Comparison of ENCODE assay signal across 20 cellular contexts in genomic region chr15:57463360-57463759, GRCh38.
"Had no signal": no experiment of that assay in that cellular context is flagged by ENCODE, and none has a peak within 500 bp of the region (broad histone marks: within the 10 kb centered on the region; RNA-seq: fewer than 3 reads in every experiment).

No MANE protein-coding gene starts in this region.

- H3K36me3 Mint-ChIP-seq: activated naive CD4-positive, alpha-beta T cell treated with anti-CD3 and anti-CD28 coated beads, Interleukin-2, amount 10 ng/mL, durations not matched to agents 7 days and 5 days; memory B cell; naive thymus-derived CD4-positive, alpha-beta T cell had no signal

- H3K9me3 ChIP-seq: breast epithelium, pancreas, SJCRH30, upper lobe of right lung had no signal

- H3K27ac Mint-ChIP-seq: activated naive CD4-positive, alpha-beta T cell treated with anti-CD3 and anti-CD28 coated beads, Interleukin-2, amount 10 ng/mL, durations not matched to agents 7 days and 5 days; activated naive CD8-positive, alpha-beta T cell treated with anti-CD3 and anti-CD28 coated beads, Interleukin-2, amount 50 U/mL, for 24 hours; memory B cell; naive thymus-derived CD4-positive, alpha-beta T cell; stimulated activated naive CD8-positive, alpha-beta T cell treated with anti-CD3 and anti-CD28 coated beads, Interleukin-15, Interleukin-2, amounts not matched to agents 100 ng/mL and 50 ng/mL, for 24 hours had no signal

- DNase-seq: activated CD4-positive, CD25-positive, alpha-beta regulatory T cell treated with anti-CD3 and anti-CD28 coated beads, Interleukin-2, amount 50 U/mL, for 72 hours; activated CD8-positive, alpha-beta memory T cell treated with anti-CD3 and anti-CD28 coated beads for 24 hours; activated CD8-positive, alpha-beta memory T cell treated with anti-CD3 and anti-CD28 coated beads, Interleukin-2, amount 50 U/mL, for 48 hours; activated effector memory CD4-positive, alpha-beta T cell treated with Interleukin-2 at 50 U/mL for 16 hours; activated naive CD4-positive, alpha-beta T cell treated with anti-CD3 and anti-CD28 coated beads, Interleukin-2, amount 10 ng/mL, durations not matched to agents 7 days and 5 days; activated naive CD8-positive, alpha-beta T cell treated with anti-CD3 and anti-CD28 coated beads, Interleukin-2, amount 50 U/mL, for 24 hours; activated T-cell treated with anti-CD3 and anti-CD28 coated beads, Interleukin-2, amount 50 U/mL, for 48 hours; dermis blood vessel endothelial cell; foreskin fibroblast; glutamatergic neuron; left ventricle myocardium superior; naive thymus-derived CD4-positive, alpha-beta T cell; pancreas; SJCRH30; stimulated activated CD4-positive, alpha-beta T cell treated with anti-CD3 and anti-CD28 coated beads, Interleukin-2, amount 100 ng/mL, for 24 hours; T-helper 2 cell; upper lobe of right lung had no signal

- H3K4me1 Mint-ChIP-seq: activated naive CD4-positive, alpha-beta T cell treated with anti-CD3 and anti-CD28 coated beads, Interleukin-2, amount 10 ng/mL, durations not matched to agents 7 days and 5 days; activated naive CD8-positive, alpha-beta T cell treated with anti-CD3 and anti-CD28 coated beads, Interleukin-2, amount 50 U/mL, for 24 hours; memory B cell; naive thymus-derived CD4-positive, alpha-beta T cell had no signal

- H3K4me3 Mint-ChIP-seq: activated naive CD4-positive, alpha-beta T cell treated with anti-CD3 and anti-CD28 coated beads, Interleukin-2, amount 10 ng/mL, durations not matched to agents 7 days and 5 days; activated naive CD8-positive, alpha-beta T cell treated with anti-CD3 and anti-CD28 coated beads, Interleukin-2, amount 50 U/mL, for 24 hours; memory B cell; naive thymus-derived CD4-positive, alpha-beta T cell; stimulated activated naive CD8-positive, alpha-beta T cell treated with anti-CD3 and anti-CD28 coated beads, Interleukin-15, Interleukin-2, amounts not matched to agents 100 ng/mL and 50 ng/mL, for 24 hours had no signal

- ATAC-seq: activated naive CD8-positive, alpha-beta T cell treated with anti-CD3 and anti-CD28 coated beads, Interleukin-2, amount 50 U/mL, for 24 hours; left ventricle myocardium superior; naive thymus-derived CD4-positive, alpha-beta T cell; pancreas; upper lobe of right lung had no signal
